Comparison of ENCODE assay signal across 16 cellular contexts in the genomic region with DNA sequence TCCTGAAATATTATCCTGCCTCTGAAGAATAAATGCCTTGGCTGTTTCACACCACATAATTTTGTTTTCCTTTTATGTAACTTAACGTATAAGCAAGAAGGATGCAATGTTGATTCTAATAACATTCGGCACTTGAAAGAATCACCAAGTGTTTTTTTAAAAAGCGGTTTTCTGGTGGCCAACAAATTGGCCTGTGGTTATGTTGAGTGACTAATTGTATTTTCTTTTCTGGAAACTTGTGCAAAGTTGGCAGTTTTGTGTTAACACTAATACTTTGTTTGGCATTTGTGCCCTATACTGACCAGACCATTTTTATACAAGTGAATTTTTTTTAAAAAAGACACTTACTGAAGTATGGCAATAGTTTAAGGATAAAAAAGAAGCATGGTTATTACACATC.
A peak's percentile ranks its signal among the peaks of the same experiment; 100 is the strongest.
DNase-seq lines count a peak whose midpoint lies in the region; ATAC-seq and TF ChIP-seq lines count a peak whose summit lies in the region.
"Had no signal": no experiment of that assay in that cellular context is flagged by ENCODE, and none has a peak within 500 bp of the region (broad histone marks: within the 10 kb centered on the region; RNA-seq: fewer than 3 reads in every experiment).

No MANE protein-coding gene starts in this region.

- H3K9me3 ChIP-seq in Loucy (ENCODE audit: insufficient read depth, low read depth, low read length) (no peaks in the 10 kb centered on the region), mesodermal cell (ENCODE audit: control insufficient read depth, low read length) (no peaks in the 10 kb centered on the region)
- H3K9me3 ChIP-seq: adrenal gland, Peyer's patch, right atrium auricular region had no signal

- no peaks in the 10 kb centered on the region for H3K79me2 ChIP-seq in Loucy (ENCODE audit: insufficient read depth, low read length)

- no peaks in the 10 kb centered on the region for H3F3A ChIP-seq in Loucy (ENCODE audit: low read depth)

- H3K4me1 ChIP-seq in Loucy (ENCODE audit: insufficient read depth, low read length, poor library complexity, severe bottlenecking) (peaks cover 17% of the 10 kb centered on the region), mesodermal cell (ENCODE audit: control insufficient read depth, insufficient read depth, low read length, poor library complexity, severe bottlenecking) (peaks cover 13% of the 10 kb centered on the region), urinary bladder (ENCODE audit: insufficient read depth) (no peaks in the 10 kb centered on the region)
- H3K4me1 ChIP-seq: Peyer's patch, right atrium auricular region had no signal

- no peaks in the 10 kb centered on the region for H3K27me3 ChIP-seq in Loucy (ENCODE audit: insufficient read depth, low read length, poor library complexity, severe bottlenecking)
- H3K27me3 ChIP-seq: adrenal gland, Peyer's patch, right atrium auricular region had no signal

- DNase-seq in brain pericyte (ENCODE audit: low read depth, low spot score) = peak; percentile 77
- DNase-seq in NCI-H82 treated with DMSO at 0.1 percent for 48 hours (lab: John Stamatoyannopoulos, UW; ENCODE audit: unreplicated experiment) = no peak
- no peak for DNase-seq in kidney tubule cell (ENCODE audit: low spot score)
- DNase-seq: activated CD4-positive, alpha-beta T cell treated with anti-CD3 and anti-CD28 coated beads for 1 hour; adrenal gland; kidney; NCI-H187; NCI-H524; Peyer's patch; T-helper 1 cell had no signal

- no peak for TF ChIP-seq CTCF in Loucy (conservative IDR thresholded peaks at IDR 0.05; ENCODE audit: low read length)

- H4K20me1 ChIP-seq in Loucy (ENCODE audit: insufficient read depth, low read length, poor library complexity, severe bottlenecking) = no peaks in the 10 kb centered on the region

- H3K4me3 ChIP-seq in Loucy (ENCODE audit: low read length, poor library complexity, severe bottlenecking) (no peak overlapping the region), mesodermal cell (ENCODE audit: extremely low read depth, insufficient read depth, low read length, poor library complexity, severe bottlenecking) (no peak overlapping the region), urinary bladder (ENCODE audit: low read depth, low read length) (no peak overlapping the region)
- H3K4me3 ChIP-seq: adrenal gland, Peyer's patch, right atrium auricular region had no signal

- ATAC-seq in HG02678 (IDR thresholded peaks at IDR 0.05; ENCODE audit: unreplicated experiment) = no peak
- no peak for ATAC-seq in GM21529 (IDR thresholded peaks at IDR 0.05; ENCODE audit: unreplicated experiment)

- H3K27ac ChIP-seq in mesodermal cell (ENCODE audit: low read depth, low read length, severe bottlenecking) (peak overlapping the region; percentile 56), urinary bladder (ENCODE audit: low read depth) (peak overlapping the region; percentile 41)
- H3K27ac ChIP-seq: adrenal gland had no signal

- 100% methylated on average over 1 to 2 of the region's 3 CpGs for WGBS in mesodermal cell (ENCODE audit: insufficient coverage in 2 of 2), 2 experiments
- WGBS in urinary bladder = 57% methylated on average over 3 of the region's 3 CpGs

- H3K4me2 ChIP-seq in Loucy (ENCODE audit: low read depth, low read length, poor library complexity, severe bottlenecking) = no peak overlapping the region

- H3K36me3 ChIP-seq in Loucy (ENCODE audit: insufficient read depth, low read length) = no peaks in the 10 kb centered on the region
- no peaks in the 10 kb centered on the region for H3K36me3 ChIP-seq in mesodermal cell (ENCODE audit: control insufficient read depth, insufficient read depth, low read length)
- H3K36me3 ChIP-seq in urinary bladder (ENCODE audit: insufficient read depth) = no peaks in the 10 kb centered on the region
- H3K36me3 ChIP-seq: adrenal gland, Peyer's patch, right atrium auricular region had no signal

- H3K9me2 ChIP-seq in Loucy (replicated peaks; ENCODE audit: low read depth, low read length) = no peaks in the 10 kb centered on the region

- peak overlapping the region; percentile 14 for H2AFZ ChIP-seq in Loucy (ENCODE audit: low read length)

- H3K9ac ChIP-seq in Loucy (ENCODE audit: low read depth, low read length, poor library complexity, severe bottlenecking) = no peak overlapping the region
